In genomic region chr14:34474187-34474679, GRCh38 we compare ENCODE assay signal across 32 cellular contexts.
"Had no signal": no experiment of that assay in that cellular context is flagged by ENCODE, and none has a peak within 500 bp of the region (broad histone marks: within the 10 kb centered on the region; RNA-seq: fewer than 3 reads in every experiment).

No MANE protein-coding gene starts in this region.

- H3K4me1 Mint-ChIP-seq: activated B cell treated with CpG ODN at 0.5 μM for 24 hours; activated CD8-positive, alpha-beta memory T cell treated with anti-CD3 and anti-CD28 coated beads, Interleukin-2, amount 10 ng/mL, durations not matched to agents 7 days and 5 days; activated naive CD4-positive, alpha-beta T cell treated with anti-CD3 and anti-CD28 coated beads, Interleukin-2, amount 10 ng/mL, durations not matched to agents 7 days and 5 days; brain had no signal

- H3K27ac ChIP-seq: ascending aorta, breast epithelium, cardiac muscle cell, colonic mucosa, epithelial cell of prostate, esophagus squamous epithelium, gastroesophageal sphincter, WERI-Rb-1 had no signal

- H3K27me3 ChIP-seq: ascending aorta, breast epithelium, cardiac muscle cell, colonic mucosa, esophagus squamous epithelium, gastroesophageal sphincter had no signal

- H3K9me3 ChIP-seq: ascending aorta, breast epithelium, colonic mucosa, esophagus squamous epithelium, gastroesophageal sphincter had no signal

- DNase-seq: activated B cell treated with CpG ODN at 0.5 μM for 24 hours; activated CD4-positive, alpha-beta T cell treated with anti-CD3 and anti-CD28 coated beads for 48 hours; activated CD4-positive, alpha-beta T cell treated with anti-CD3 and anti-CD28 coated beads, Interleukin-2, amount 50 U/mL, for 1 hour; activated CD4-positive, alpha-beta T cell treated with anti-CD3 and anti-CD28 coated beads, Interleukin-2, amount 50 U/mL, for 48 hours; activated CD8-positive, alpha-beta memory T cell treated with anti-CD3 and anti-CD28 coated beads, Interleukin-2, amount 10 ng/mL, durations not matched to agents 7 days and 5 days; activated CD8-positive, alpha-beta memory T cell treated with anti-CD3 and anti-CD28 coated beads, Interleukin-2, amount 50 U/mL, for 4 hours; activated CD8-positive, alpha-beta T cell treated with anti-CD3 and anti-CD28 coated beads for 36 hours; activated gamma-delta T cell; activated naive CD4-positive, alpha-beta T cell; activated naive CD4-positive, alpha-beta T cell treated with anti-CD3 and anti-CD28 coated beads, Interleukin-2, amount 10 ng/mL, durations not matched to agents 7 days and 5 days; activated naive CD8-positive, alpha-beta T cell treated with anti-CD3 and anti-CD28 coated beads, Interleukin-2, amount 10 ng/mL, durations not matched to agents 7 days and 5 days; activated T-cell treated with anti-CD3 and anti-CD28 coated beads for 4 hours; activated T-cell treated with anti-CD3 and anti-CD28 coated beads, Interleukin-2, amount 50 U/mL, for 24 hours; activated T-cell treated with anti-CD3 and anti-CD28 coated beads, Interleukin-2, amount 50 U/mL, for 72 hours; central memory CD4-positive, alpha-beta T cell; cerebellar nuclear complex; colonic mucosa; effector CD8-positive, alpha-beta T cell; esophagus squamous epithelium; foreskin melanocyte; T-helper 17 cell; T1000; WERI-Rb-1 had no signal

- H3K27ac Mint-ChIP-seq: activated B cell treated with CpG ODN at 0.5 μM for 24 hours; activated CD8-positive, alpha-beta memory T cell treated with anti-CD3 and anti-CD28 coated beads, Interleukin-2, amount 10 ng/mL, durations not matched to agents 7 days and 5 days; activated CD8-positive, alpha-beta T cell treated with anti-CD3 and anti-CD28 coated beads for 36 hours; activated naive CD4-positive, alpha-beta T cell treated with anti-CD3 and anti-CD28 coated beads, Interleukin-2, amount 10 ng/mL, durations not matched to agents 7 days and 5 days; activated naive CD4-positive, alpha-beta T cell treated with anti-CD3 and anti-CD28 coated beads, Interleukin-2, amount 50 U/mL, for 72 hours; activated naive CD8-positive, alpha-beta T cell treated with anti-CD3 and anti-CD28 coated beads, Interleukin-2, amount 10 ng/mL, durations not matched to agents 7 days and 5 days; activated T-cell treated with anti-CD3 and anti-CD28 coated beads, Interleukin-2, amount 50 U/mL, for 24 hours; activated T-cell treated with anti-CD3 and anti-CD28 coated beads, Interleukin-2, amount 50 U/mL, for 72 hours; brain; T-helper 17 cell; T-helper 2 cell treated with Interferon-gamma antibody and Interleukin-4, amounts not matched to agents 5 μg/mL and 100 μg/mL, for 36 hours had no signal

- ATAC-seq: activated CD4-positive, CD25-positive, alpha-beta regulatory T cell treated with anti-CD3 and anti-CD28 coated beads, Interleukin-2, amount 50 U/mL, for 24 hours; activated CD8-positive, alpha-beta memory T cell treated with anti-CD3 and anti-CD28 coated beads, Interleukin-2, amount 10 ng/mL, durations not matched to agents 7 days and 5 days; activated CD8-positive, alpha-beta T cell treated with anti-CD3 and anti-CD28 coated beads for 36 hours; activated naive CD4-positive, alpha-beta T cell treated with anti-CD3 and anti-CD28 coated beads, Interleukin-2, amount 50 U/mL, for 72 hours; activated T-cell treated with anti-CD3 and anti-CD28 coated beads, Interleukin-2, amount 50 U/mL, for 72 hours; gastroesophageal sphincter; T-helper 17 cell had no signal

- H3K4me1 ChIP-seq: ascending aorta, breast epithelium, colonic mucosa, esophagus squamous epithelium, gastroesophageal sphincter had no signal

- H3K27me3 Mint-ChIP-seq: activated CD8-positive, alpha-beta T cell treated with anti-CD3 and anti-CD28 coated beads for 36 hours; activated T-cell treated with anti-CD3 and anti-CD28 coated beads, Interleukin-2, amount 50 U/mL, for 24 hours had no signal

- H3K4me3 ChIP-seq: ascending aorta, breast epithelium, cardiac muscle cell, colonic mucosa, esophagus squamous epithelium, gastroesophageal sphincter had no signal

- H3K9me3 Mint-ChIP-seq: activated B cell treated with CpG ODN at 0.5 μM for 24 hours; activated CD8-positive, alpha-beta T cell treated with anti-CD3 and anti-CD28 coated beads for 36 hours; activated naive CD4-positive, alpha-beta T cell treated with anti-CD3 and anti-CD28 coated beads, Interleukin-2, amount 10 ng/mL, durations not matched to agents 7 days and 5 days; activated naive CD4-positive, alpha-beta T cell treated with anti-CD3 and anti-CD28 coated beads, Interleukin-2, amount 50 U/mL, for 72 hours; activated naive CD8-positive, alpha-beta T cell treated with anti-CD3 and anti-CD28 coated beads, Interleukin-2, amount 10 ng/mL, durations not matched to agents 7 days and 5 days; activated T-cell treated with anti-CD3 and anti-CD28 coated beads, Interleukin-2, amount 50 U/mL, for 24 hours; activated T-cell treated with anti-CD3 and anti-CD28 coated beads, Interleukin-2, amount 50 U/mL, for 72 hours; T-helper 2 cell treated with Interferon-gamma antibody and Interleukin-4, amounts not matched to agents 5 μg/mL and 100 μg/mL, for 36 hours had no signal

- H3K4me3 Mint-ChIP-seq: activated B cell treated with CpG ODN at 0.5 μM for 24 hours; activated CD8-positive, alpha-beta memory T cell treated with anti-CD3 and anti-CD28 coated beads, Interleukin-2, amount 10 ng/mL, durations not matched to agents 7 days and 5 days; activated CD8-positive, alpha-beta T cell treated with anti-CD3 and anti-CD28 coated beads for 36 hours; activated naive CD4-positive, alpha-beta T cell treated with anti-CD3 and anti-CD28 coated beads, Interleukin-2, amount 10 ng/mL, durations not matched to agents 7 days and 5 days; activated naive CD8-positive, alpha-beta T cell treated with anti-CD3 and anti-CD28 coated beads, Interleukin-2, amount 10 ng/mL, durations not matched to agents 7 days and 5 days; activated T-cell treated with anti-CD3 and anti-CD28 coated beads, Interleukin-2, amount 50 U/mL, for 24 hours; activated T-cell treated with anti-CD3 and anti-CD28 coated beads, Interleukin-2, amount 50 U/mL, for 72 hours; brain; T-helper 17 cell; T-helper 2 cell treated with Interferon-gamma antibody and Interleukin-4, amounts not matched to agents 5 μg/mL and 100 μg/mL, for 36 hours had no signal

- H3K36me3 Mint-ChIP-seq: activated CD8-positive, alpha-beta memory T cell treated with anti-CD3 and anti-CD28 coated beads, Interleukin-2, amount 10 ng/mL, durations not matched to agents 7 days and 5 days; activated naive CD4-positive, alpha-beta T cell treated with anti-CD3 and anti-CD28 coated beads, Interleukin-2, amount 10 ng/mL, durations not matched to agents 7 days and 5 days; activated naive CD4-positive, alpha-beta T cell treated with anti-CD3 and anti-CD28 coated beads, Interleukin-2, amount 50 U/mL, for 72 hours; activated naive CD8-positive, alpha-beta T cell treated with anti-CD3 and anti-CD28 coated beads, Interleukin-2, amount 10 ng/mL, durations not matched to agents 7 days and 5 days; brain had no signal

- H3K36me3 ChIP-seq: ascending aorta, breast epithelium, cardiac muscle cell, colonic mucosa, esophagus squamous epithelium, gastroesophageal sphincter, WERI-Rb-1 had no signal
